Comparison of ENCODE assay signal across 16 cellular contexts in the genomic region with DNA sequence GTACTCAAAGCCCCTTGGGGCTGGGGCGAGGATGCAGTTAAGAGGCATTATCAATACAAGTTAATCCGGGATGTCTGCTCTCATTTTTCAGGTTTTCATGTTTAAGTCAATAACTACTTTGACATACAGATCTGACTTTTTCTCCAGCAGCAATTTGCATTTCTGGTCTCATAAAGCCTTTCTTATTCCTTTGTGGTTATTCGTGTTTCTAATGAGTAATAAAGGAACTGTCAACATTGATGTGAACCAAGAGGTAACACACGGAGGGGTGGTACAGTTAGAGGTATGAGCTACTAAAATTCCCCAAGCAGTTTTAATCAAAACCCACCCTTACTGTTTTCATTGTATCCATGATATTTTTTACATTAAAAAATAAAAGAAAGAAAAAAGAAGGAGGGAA.
A peak's percentile ranks its signal among the peaks of the same experiment; 100 is the strongest.
DNase-seq lines count a peak whose midpoint lies in the region; ATAC-seq, FAIRE-seq and TF ChIP-seq lines count a peak whose summit lies in the region.
"Had no signal": no experiment of that assay in that cellular context is flagged by ENCODE, and none has a peak within 500 bp of the region (broad histone marks: within the 10 kb centered on the region; RNA-seq: fewer than 3 reads in every experiment).

No MANE protein-coding gene starts in this region.

- no peak for TF ChIP-seq POLR2A in GM12892 (IDR thresholded peaks at IDR 0.05; ENCODE audit: low read depth, low read length)
- TF ChIP-seq POLR2A in spleen (IDR thresholded peaks at IDR 0.05): no peak

- no peaks in the 10 kb centered on the region for H3K79me2 ChIP-seq in Karpas-422 (ENCODE audit: low read length)

- no peak for TF ChIP-seq CTCF in spleen (IDR thresholded peaks at IDR 0.05 in 8 of 11, conservative IDR thresholded peaks at IDR 0.05 in 3 of 11)

- H3K27me3 ChIP-seq in Karpas-422 (ENCODE audit: low read length): no peaks in the 10 kb centered on the region
- peaks cover 0 to 5% (median 0%) of the 10 kb centered on the region in 7 donors for H3K27me3 ChIP-seq in spleen (replicated peaks in 1 of 7)
- H3K27me3 ChIP-seq: upper lobe of left lung had no signal

- H3K4me2 ChIP-seq in Karpas-422 (ENCODE audit: low read depth, low read length, poor library complexity, severe bottlenecking): no peak overlapping the region

- WGBS in spleen, 5 donors: 71 to 85% (median 72%) methylated on average over 4 of the region's 4 CpGs

- no peak overlapping the region for H3K9ac ChIP-seq in Karpas-422 (ENCODE audit: low read length)

- H3K9me2 ChIP-seq in Karpas-422 (replicated peaks; ENCODE audit: insufficient read depth, low read length): no peaks in the 10 kb centered on the region

- H3K4me3 ChIP-seq in Karpas-422 (ENCODE audit: low read length) (no peak overlapping the region), spleen (no peak overlapping the region)
- H3K4me3 ChIP-seq: upper lobe of left lung had no signal

- DNase-seq in GM12892 (ENCODE audit: insufficient read length) (no peak), Karpas-422 (no peak), NCI-H2107 (lab: John Stamatoyannopoulos, UW) (no peak), spleen (no peak)
- DNase-seq: ACHN; activated CD4-positive, alpha-beta T cell treated with anti-CD3 and anti-CD28 coated beads for 4 hours; dermis blood vessel endothelial cell; IMR-90; mesenchymal stem cell; occipital lobe; T-cell; upper lobe of left lung had no signal

- no peaks in the 10 kb centered on the region for H4K20me1 ChIP-seq in Karpas-422 (ENCODE audit: insufficient read depth, low read depth, low read length)

- ATAC-seq in GM18498 (IDR thresholded peaks at IDR 0.05; ENCODE audit: unreplicated experiment): peak; percentile 95
- peak; percentile 90 for ATAC-seq in GM19455 (IDR thresholded peaks at IDR 0.05; ENCODE audit: unreplicated experiment)
- ATAC-seq in HG02759 (IDR thresholded peaks at IDR 0.05; ENCODE audit: unreplicated experiment): peak; percentile 84
- peak; percentile 99 for ATAC-seq in HG03432 (IDR thresholded peaks at IDR 0.05; ENCODE audit: unreplicated experiment)
- ATAC-seq: T-cell had no signal

- no peaks in the 10 kb centered on the region for H3K9me3 ChIP-seq in Karpas-422 (ENCODE audit: low read length)
- H3K9me3 ChIP-seq in spleen: peaks cover 0 to 8% (median 2%) of the 10 kb centered on the region in 8 donors

- H3K36me3 ChIP-seq in Karpas-422 (ENCODE audit: insufficient read depth, low read length) (no peaks in the 10 kb centered on the region), spleen (no peaks in the 10 kb centered on the region)
- H3K36me3 ChIP-seq: upper lobe of left lung had no signal

- H3K4me1 ChIP-seq in Karpas-422 (ENCODE audit: low read length) (no peaks in the 10 kb centered on the region), spleen (no peaks in the 10 kb centered on the region)
- H3K4me1 ChIP-seq: upper lobe of left lung had no signal

- H2AFZ ChIP-seq in Karpas-422 (ENCODE audit: low read length): no peak overlapping the region

- H3K27ac ChIP-seq in Karpas-422 (ENCODE audit: low read length): no peak overlapping the region
- H3K27ac ChIP-seq in spleen: no peak overlapping the region
- H3K27ac ChIP-seq: upper lobe of left lung had no signal

- intact Hi-C loops in spleen (cut with DNase I; ENCODE audit: low total_unique reads): no loop called here

- FAIRE-seq in GM12892 (lab: Jason Lieb, UNC): no peak
